19 cellular contexts compared by ENCODE assay signal in genomic region chr1:81142099-81142776, GRCh38.
A peak's percentile ranks its signal among the peaks of the same experiment; 100 is the strongest.
DNase-seq lines count a peak whose midpoint lies in the region; ATAC-seq and TF ChIP-seq lines count a peak whose summit lies in the region.
"Had no signal": no experiment of that assay in that cellular context is flagged by ENCODE, and none has a peak within 500 bp of the region (broad histone marks: within the 10 kb centered on the region; RNA-seq: fewer than 3 reads in every experiment).

No MANE protein-coding gene starts in this region.

- H3K9me3 ChIP-seq in SK-N-SH (no peaks in the 10 kb centered on the region), H9 (ENCODE audit: control insufficient read depth, low read depth, low read length) (no peaks in the 10 kb centered on the region)

- H3K27ac ChIP-seq in SK-N-SH (ENCODE audit: low read depth in 2 of 2, low read length in 1 of 2) (peak overlapping the region in 1 of 2 experiments; percentile 36; a peak in 3 of 4 replicates), H9 (ENCODE audit: insufficient read length, low read depth, low read length) (no peak overlapping the region)
- H3K27ac ChIP-seq: WERI-Rb-1 had no signal

- H3K4me3 Mint-ChIP-seq in stimulated activated effector memory CD8-positive, alpha-beta T cell treated with anti-CD3 and anti-CD28 coated beads, Interleukin-12 subunit alpha, Interleukin-12 subunit beta, amount 100 ng/mL, for 72 hours = no peak overlapping the region
- H3K4me3 Mint-ChIP-seq in H9 (no peak overlapping the region), progenitor cell of endocrine pancreas (ENCODE audit: low read depth) (no peak overlapping the region)
- H3K4me3 Mint-ChIP-seq: B cell, brain, GM23338, memory B cell, nephron, T-cell had no signal

- H2AK5ac ChIP-seq in H9 (ENCODE audit: insufficient read length, low read length) = no peak overlapping the region

- peak; percentile 79 for ATAC-seq in omental fat pad (ENCODE audit: low FRiP score)
- no peak for ATAC-seq in stimulated activated effector memory CD8-positive, alpha-beta T cell treated with anti-CD3 and anti-CD28 coated beads, Interleukin-12 subunit alpha, Interleukin-12 subunit beta, amount 100 ng/mL, for 72 hours
- ATAC-seq: GM23338, T-cell had no signal

- H3K36me3 Mint-ChIP-seq in stimulated activated effector memory CD8-positive, alpha-beta T cell treated with anti-CD3 and anti-CD28 coated beads, Interleukin-12 subunit alpha, Interleukin-12 subunit beta, amount 100 ng/mL, for 72 hours = no peaks in the 10 kb centered on the region
- H3K36me3 Mint-ChIP-seq in H9 (ENCODE audit: insufficient read depth in 1 of 3, low read depth in 3 of 3) = peaks cover 5 to 20% (median 6%) of the 10 kb centered on the region in 3 experiments; a peak in 5 of 7 replicates
- no peaks in the 10 kb centered on the region for H3K36me3 Mint-ChIP-seq in progenitor cell of endocrine pancreas (ENCODE audit: insufficient read depth)
- H3K36me3 Mint-ChIP-seq: brain, memory B cell, T-cell had no signal

- H3T11ph ChIP-seq in H9 (ENCODE audit: low read length) = no peak overlapping the region

- no peaks in the 10 kb centered on the region for H3K23me2 ChIP-seq in H9 (ENCODE audit: insufficient read length, low read depth, low read length, poor library complexity, severe bottlenecking)

- H3K27me3 Mint-ChIP-seq in H9 (ENCODE audit: low read depth) = no peaks in the 10 kb centered on the region
- no peaks in the 10 kb centered on the region for H3K27me3 Mint-ChIP-seq in progenitor cell of endocrine pancreas
- H3K27me3 Mint-ChIP-seq: B cell, brain, memory B cell, T-cell had no signal

- TF ChIP-seq CTCF in SK-N-SH (IDR thresholded peaks at IDR 0.05) = no peak
- no peak for TF ChIP-seq CTCF in omental fat pad (IDR thresholded peaks at IDR 0.05)
- TF ChIP-seq CTCF in H9 (conservative IDR thresholded peaks at IDR 0.05) = no peak
- TF ChIP-seq CTCF in progenitor cell of endocrine pancreas (IDR thresholded peaks at IDR 0.05; ENCODE audit: unreplicated experiment) = no peak

- H3K79me2 ChIP-seq in SK-N-SH (ENCODE audit: insufficient read depth) (no peaks in the 10 kb centered on the region), H9 (ENCODE audit: insufficient read depth, low read length) (no peaks in the 10 kb centered on the region)

- H2BK12ac ChIP-seq in H9 (ENCODE audit: insufficient read length, low read depth, low read length) = no peak overlapping the region

- no peak for TF ChIP-seq RAD21 in SK-N-SH (IDR thresholded peaks at IDR 0.05; ENCODE audit: low read length)

- H3K27ac Mint-ChIP-seq in stimulated activated effector memory CD8-positive, alpha-beta T cell treated with anti-CD3 and anti-CD28 coated beads, Interleukin-12 subunit alpha, Interleukin-12 subunit beta, amount 100 ng/mL, for 72 hours = no peak overlapping the region
- H3K27ac Mint-ChIP-seq in H9 = no peak overlapping the region
- no peak overlapping the region for H3K27ac Mint-ChIP-seq in progenitor cell of endocrine pancreas
- H3K27ac Mint-ChIP-seq: B cell, brain, GM23338, memory B cell, nephron, T-cell had no signal

- H3K4me2 ChIP-seq in SK-N-SH = no peak overlapping the region; the same call in 1 of the 2 replicates
- no peak overlapping the region for H3K4me2 ChIP-seq in H9 (ENCODE audit: insufficient read depth, insufficient read length, low read length)
- H3K4me2 ChIP-seq: GM23338 had no signal

- peak in 1 of 2 experiments; percentile 45; a peak in 1 of 4 replicates for TF ChIP-seq EP300 in SK-N-SH (IDR thresholded peaks at IDR 0.05; ENCODE audit: borderline replicate concordance in 1 of 2, low read depth in 1 of 2, low read length in 1 of 2)

- H3K18ac ChIP-seq in H9 (ENCODE audit: insufficient read length, low read depth, low read length) = no peak overlapping the region

- no peak overlapping the region for H3K4me3 ChIP-seq in SK-N-SH (ENCODE audit: low read depth in 2 of 2, low read length in 1 of 2)
- H3K4me3 ChIP-seq: GM23338 had no signal

- no peak overlapping the region for H4K5ac ChIP-seq in H9 (ENCODE audit: insufficient read length, low read depth, low read length)

- peaks cover 7% of the 10 kb centered on the region for H3F3A ChIP-seq in SK-N-SH (replicated peaks; ENCODE audit: insufficient read depth)

- no peak overlapping the region for H4K8ac ChIP-seq in H9 (replicated peaks; ENCODE audit: insufficient read length, low read depth, low read length)

- H3K4ac ChIP-seq in H9 (ENCODE audit: low read depth, low read length) = no peak overlapping the region

- no peaks in the 10 kb centered on the region for H3K27me3 ChIP-seq in SK-N-SH (ENCODE audit: insufficient read depth)
- H3K27me3 ChIP-seq in H9 (ENCODE audit: insufficient read depth, low read length) = no peaks in the 10 kb centered on the region

- no peak overlapping the region for H3K14ac ChIP-seq in H9 (ENCODE audit: insufficient read depth, low read length)

- POLR2A ChIA-PET in SK-N-SH (lab: Yijun Ruan, JAX) = no interaction called here

- no peak overlapping the region for H2BK20ac ChIP-seq in H9 (ENCODE audit: low read depth, low read length, poor library complexity, severe bottlenecking)

- WGBS in SK-N-SH (ENCODE audit: low lambda C conversion rate) = 42% methylated on average over 1 of the region's 1 CpG
- WGBS in H9 (ENCODE audit: extremely low coverage, insufficient read length, low lambda C conversion rate) = no CpG with 5 or more reads among the region's 1 CpG

- no peaks in the 10 kb centered on the region for H3K79me1 ChIP-seq in H9 (ENCODE audit: insufficient read depth, low read depth, low read length, poor library complexity, severe bottlenecking)

- no peaks in the 10 kb centered on the region for H3K9me2 ChIP-seq in SK-N-SH

- H3K9me3 Mint-ChIP-seq in stimulated activated effector memory CD8-positive, alpha-beta T cell treated with anti-CD3 and anti-CD28 coated beads, Interleukin-12 subunit alpha, Interleukin-12 subunit beta, amount 100 ng/mL, for 72 hours = peaks cover 9% of the 10 kb centered on the region
- peaks cover 14 to 16% of the 10 kb centered on the region in 2 experiments; a peak in 4 of 5 replicates for H3K9me3 Mint-ChIP-seq in H9
- H3K9me3 Mint-ChIP-seq in progenitor cell of endocrine pancreas (ENCODE audit: low read depth) = no peaks in the 10 kb centered on the region
- H3K9me3 Mint-ChIP-seq: memory B cell, nephron had no signal

- H2BK15ac ChIP-seq in H9 (ENCODE audit: low read depth, low read length) = no peak overlapping the region

- H4K20me1 ChIP-seq in SK-N-SH (ENCODE audit: insufficient read depth) (no peaks in the 10 kb centered on the region), H9 (ENCODE audit: control insufficient read depth, insufficient read depth, insufficient read length) (no peaks in the 10 kb centered on the region)

- no peak overlapping the region for H3K56ac ChIP-seq in H9 (ENCODE audit: insufficient read length, low read depth, low read length)

- H3K9ac ChIP-seq in SK-N-SH (no peak overlapping the region), H9 (ENCODE audit: extremely low read depth, insufficient read length, low read length) (no peak overlapping the region)

- DNase-seq in EH (ENCODE audit: low read depth) (peak; percentile 70), SK-N-SH (no peak), fibroblast of gingiva (ENCODE audit: low read depth) (peak; percentile 64), omental fat pad (ENCODE audit: low spot score) (no peak), H9 (no peak), COR-L47 (lab: John Stamatoyannopoulos, UW) (no peak), progenitor cell of endocrine pancreas (ENCODE audit: low spot score, unreplicated experiment) (no peak)
- no peak for DNase-seq in stimulated activated effector memory CD8-positive, alpha-beta T cell treated with anti-CD3 and anti-CD28 coated beads, Interleukin-12 subunit alpha, Interleukin-12 subunit beta, amount 100 ng/mL, for 72 hours (ENCODE audit: low spot score in 2 of 2)
- DNase-seq: activated effector memory CD4-positive, alpha-beta T cell treated with Interleukin-2 at 50 U/mL for 16 hours; DMS53; NCI-H2029; NCI-H774; T-cell; WERI-Rb-1 had no signal

- no peak overlapping the region for H4K91ac ChIP-seq in H9 (ENCODE audit: insufficient read length, low read depth, low read length)

- H3K36me3 ChIP-seq in SK-N-SH (replicated peaks in 1 of 2; ENCODE audit: control insufficient read depth in 1 of 2, insufficient read depth in 2 of 2, low read length in 1 of 2) = no peaks in the 10 kb centered on the region
- H3K36me3 ChIP-seq: WERI-Rb-1 had no signal

- H2BK120ac ChIP-seq in H9 (ENCODE audit: low read depth, low read length, poor library complexity, severe bottlenecking) = no peak overlapping the region

- H3K4me1 ChIP-seq in SK-N-SH (ENCODE audit: control insufficient read depth in 1 of 2, insufficient read depth in 2 of 2, low read depth in 1 of 2, low read length in 1 of 2) = peaks cover 0 to 15% of the 10 kb centered on the region in 2 experiments; a peak in 2 of 4 replicates
- H3K4me1 ChIP-seq in H9 (ENCODE audit: insufficient read depth, low read length) = no peaks in the 10 kb centered on the region; the same call in 1 of the 2 replicates

- no peaks in the 10 kb centered on the region for H3K4me1 Mint-ChIP-seq in stimulated activated effector memory CD8-positive, alpha-beta T cell treated with anti-CD3 and anti-CD28 coated beads, Interleukin-12 subunit alpha, Interleukin-12 subunit beta, amount 100 ng/mL, for 72 hours
- H3K4me1 Mint-ChIP-seq in H9 = peaks cover 27% of the 10 kb centered on the region in 2 experiments
- H3K4me1 Mint-ChIP-seq in progenitor cell of endocrine pancreas (ENCODE audit: low read depth) = no peaks in the 10 kb centered on the region
- H3K4me1 Mint-ChIP-seq: B cell, memory B cell, T-cell had no signal

- no peak overlapping the region for H3K23ac ChIP-seq in H9 (ENCODE audit: insufficient read length, low read depth, low read length)

- no peak overlapping the region; the same call in 1 of the 2 replicates for H2AFZ ChIP-seq in SK-N-SH (ENCODE audit: low read depth)
- H2AFZ ChIP-seq in H9 (ENCODE audit: low read length) = no peak overlapping the region
- H2AFZ ChIP-seq: GM23338 had no signal

- no peak overlapping the region for H2BK5ac ChIP-seq in H9 (ENCODE audit: insufficient read length, low read length)

- CTCF ChIA-PET in SK-N-SH (lab: Yijun Ruan, JAX) = no interaction called here

TF ChIP-seq in SK-N-SH, 30 proteins besides CTCF, POLR2A, EP300 and RAD21 (continues in another document):
- TF ChIP-seq USF1 (IDR thresholded peaks at IDR 0.05; ENCODE audit: borderline replicate concordance, low read depth) (no peak), TEAD4 (IDR thresholded peaks at IDR 0.05; ENCODE audit: borderline replicate concordance, insufficient read depth) (0 out of 2 replicates have a peak, but pooled peaks have one; percentile 14), RFX5 (IDR thresholded peaks at IDR 0.05; ENCODE audit: low read length) (no peak), GABPA (IDR thresholded peaks at IDR 0.05; ENCODE audit: low read depth) (no peak), POLR2AphosphoS5 (IDR thresholded peaks at IDR 0.05; ENCODE audit: low read depth, low read length) (no peak)

Comparison
In these comparisons a context has a peak if more than half of its experiments do, and no peak if none do; other contexts are left out.
1. DNase-seq: peak in EH (single experiment) and fibroblast of gingiva (single experiment); none in SK-N-SH (single experiment), omental fat pad (single experiment), stimulated activated effector memory CD8-positive, alpha-beta T cell treated with anti-CD3 and anti-CD28 coated beads, Interleukin-12 subunit alpha, Interleukin-12 subunit beta, amount 100 ng/mL, for 72 hours (0 of 2), H9 (single experiment), COR-L47 (single experiment) and progenitor cell of endocrine pancreas (single experiment).